ENCODE assay signal across 25 cellular contexts in the genomic region with DNA sequence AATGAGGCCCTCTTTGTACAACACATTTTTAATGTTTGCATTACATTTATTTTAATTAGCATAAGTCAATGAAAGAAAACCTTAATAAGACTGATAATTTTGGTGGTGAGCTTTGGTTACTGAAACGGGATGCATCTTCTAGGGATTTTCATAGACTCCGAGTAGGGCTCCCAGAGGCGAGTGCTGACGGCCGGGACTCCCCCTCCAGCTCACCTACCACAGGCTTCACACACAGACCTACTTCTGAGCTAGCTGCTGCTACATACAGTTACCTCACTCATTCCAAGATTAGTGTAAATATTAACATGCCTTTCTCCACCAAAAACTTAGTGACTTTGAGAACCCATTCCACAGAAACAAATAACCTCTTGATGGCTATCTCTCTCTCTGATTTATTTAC.
A peak's percentile ranks its signal among the peaks of the same experiment; 100 is the strongest.
DNase-seq lines count a peak whose midpoint lies in the region; ATAC-seq and TF ChIP-seq lines count a peak whose summit lies in the region.
"Had no signal": no experiment of that assay in that cellular context is flagged by ENCODE, and none has a peak within 500 bp of the region (broad histone marks: within the 10 kb centered on the region; RNA-seq: fewer than 3 reads in every experiment).

No MANE protein-coding gene starts in this region.

- ATAC-seq in GM19023 (IDR thresholded peaks at IDR 0.05; ENCODE audit: unreplicated experiment) = peak; percentile 50
- ATAC-seq in HG02678 (IDR thresholded peaks at IDR 0.05; ENCODE audit: unreplicated experiment) = peak; percentile 55
- no peak for ATAC-seq in omental fat pad (ENCODE audit: low FRiP score)
- ATAC-seq: A549; CD8-positive, alpha-beta T cell had no signal

- DNase-seq in HuH-7.5 (ENCODE audit: low spot score) = no peak
- no peak for DNase-seq in omental fat pad (ENCODE audit: low spot score)
- DNase-seq: 8988T; ACHN; AML-193; BE2C; C1 segment of cervical spinal cord; Caco-2; Calu3; CD4-positive, alpha-beta memory T cell; CD4-positive, alpha-beta T cell; CD4-positive, CD25-positive, alpha-beta regulatory T cell; CD8-positive, alpha-beta memory T cell; CD8-positive, alpha-beta T cell; COR-L47; DMS 273 treated with DMSO at 0.1 percent for 48 hours; DMS153; DMS53; DMS79; DMS79 treated with DMSO at 0.1 percent for 48 hours; DND-41; EL had no signal

- no peak for TF ChIP-seq CTCF in omental fat pad (IDR thresholded peaks at IDR 0.05)
